Comparison of ENCODE assay signal across 16 cellular contexts in the genomic region with DNA sequence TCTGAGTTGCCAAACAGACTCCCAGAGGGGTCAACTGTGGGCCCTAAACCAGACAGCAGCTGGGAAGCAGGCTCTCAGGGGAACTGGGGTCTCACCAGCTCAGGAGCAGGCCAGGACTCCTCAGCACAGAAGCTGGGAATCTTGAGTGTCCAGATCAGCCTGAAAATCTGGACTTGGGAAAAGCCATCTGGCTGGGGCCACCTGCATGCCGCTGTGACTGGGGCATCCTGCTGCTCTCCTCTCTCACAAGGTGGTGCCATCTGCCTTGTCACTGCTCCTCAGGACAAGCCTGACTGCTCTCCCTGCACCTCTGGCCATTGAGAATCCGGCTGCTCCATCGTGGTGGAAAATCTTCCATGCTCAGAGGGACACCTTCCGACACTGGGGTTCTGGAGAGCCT.
A peak's percentile ranks its signal among the peaks of the same experiment; 100 is the strongest.
DNase-seq lines count a peak whose midpoint lies in the region; ATAC-seq and TF ChIP-seq lines count a peak whose summit lies in the region.
"Had no signal": no experiment of that assay in that cellular context is flagged by ENCODE, and none has a peak within 500 bp of the region (broad histone marks: within the 10 kb centered on the region; RNA-seq: fewer than 3 reads in every experiment).

No MANE protein-coding gene starts in this region.

- no peaks in the 10 kb centered on the region for H3K36me3 ChIP-seq in BE2C
- H3K36me3 ChIP-seq in CD8-positive, alpha-beta T cell (ENCODE audit: insufficient read depth, low read length): no peaks in the 10 kb centered on the region
- H3K36me3 ChIP-seq: adrenal gland, Peyer's patch, upper lobe of right lung had no signal

- no peaks in the 10 kb centered on the region for H3K27me3 Mint-ChIP-seq in CD8-positive, alpha-beta T cell (ENCODE audit: low read depth)
- no peaks in the 10 kb centered on the region for H3K27me3 Mint-ChIP-seq in activated naive CD4-positive, alpha-beta T cell treated with anti-CD3 and anti-CD28 coated beads, Interleukin-2, amount 10 ng/mL, durations not matched to agents 7 days and 5 days

- no peak overlapping the region for H3K27ac Mint-ChIP-seq in CD8-positive, alpha-beta T cell
- no peak overlapping the region for H3K27ac Mint-ChIP-seq in activated naive CD4-positive, alpha-beta T cell treated with anti-CD3 and anti-CD28 coated beads, Interleukin-2, amount 10 ng/mL, durations not matched to agents 7 days and 5 days
- H3K27ac Mint-ChIP-seq: stimulated activated naive CD8-positive, alpha-beta T cell treated with anti-CD3 and anti-CD28 coated beads, Interleukin-15, Interleukin-2, amounts not matched to agents 100 ng/mL and 50 ng/mL, for 24 hours had no signal

- H3K27me3 ChIP-seq in BE2C: no peaks in the 10 kb centered on the region
- no peaks in the 10 kb centered on the region for H3K27me3 ChIP-seq in CD8-positive, alpha-beta T cell (ENCODE audit: insufficient read depth, low read length)
- H3K27me3 ChIP-seq: adrenal gland, hepatocyte, Peyer's patch, upper lobe of right lung had no signal

- H3K27ac ChIP-seq in CD8-positive, alpha-beta T cell (ENCODE audit: low read depth, low read length): no peak overlapping the region
- H3K27ac ChIP-seq: adrenal gland, hepatocyte, Peyer's patch, upper lobe of right lung had no signal

- H3K36me3 Mint-ChIP-seq in CD8-positive, alpha-beta T cell: no peaks in the 10 kb centered on the region
- no peaks in the 10 kb centered on the region for H3K36me3 Mint-ChIP-seq in activated naive CD4-positive, alpha-beta T cell treated with anti-CD3 and anti-CD28 coated beads, Interleukin-2, amount 10 ng/mL, durations not matched to agents 7 days and 5 days

- peak; percentile 62 for DNase-seq in BE2C
- DNase-seq in NCI-H82 (lab: John Stamatoyannopoulos, UW): peak; percentile 91
- no peak for DNase-seq in epithelial cell of proximal tubule (ENCODE audit: low read depth)
- DNase-seq in CD8-positive, alpha-beta T cell: no peak
- no peak for DNase-seq in activated naive CD4-positive, alpha-beta T cell treated with Interleukin-2 at 50 U/mL for 16 hours
- no peak for DNase-seq in activated naive CD4-positive, alpha-beta T cell treated with anti-CD3 and anti-CD28 coated beads, Interleukin-2, amount 10 ng/mL, durations not matched to agents 7 days and 5 days
- DNase-seq: adrenal gland; effector memory CD4-positive, alpha-beta T cell; NCI-H1436 treated with DMSO at 0.1 percent for 48 hours; Peyer's patch; right cardiac atrium; upper lobe of right lung had no signal

- CTCF ChIA-PET in CD8-positive, alpha-beta T cell (lab: Charles Lee): no interaction called here
- CTCF ChIA-PET in activated naive CD4-positive, alpha-beta T cell treated with anti-CD3 and anti-CD28 coated beads, Interleukin-2, amount 10 ng/mL, durations not matched to agents 7 days and 5 days (lab: Charles Lee): no interaction called here

- peaks cover 30% of the 10 kb centered on the region for H3K4me1 ChIP-seq in BE2C
- H3K4me1 ChIP-seq in CD8-positive, alpha-beta T cell (ENCODE audit: insufficient read depth, low read length): no peaks in the 10 kb centered on the region
- H3K4me1 ChIP-seq: adrenal gland, Peyer's patch, upper lobe of right lung had no signal

- POLR2A ChIA-PET in CD8-positive, alpha-beta T cell (lab: Charles Lee): no interaction called here

- no peaks in the 10 kb centered on the region for H3K4me1 Mint-ChIP-seq in CD8-positive, alpha-beta T cell (ENCODE audit: low read depth)
- no peaks in the 10 kb centered on the region for H3K4me1 Mint-ChIP-seq in activated naive CD4-positive, alpha-beta T cell treated with anti-CD3 and anti-CD28 coated beads, Interleukin-2, amount 10 ng/mL, durations not matched to agents 7 days and 5 days

- no peaks in the 10 kb centered on the region for H3K9me3 ChIP-seq in BE2C
- H3K9me3 ChIP-seq in CD8-positive, alpha-beta T cell (ENCODE audit: low read length): no peaks in the 10 kb centered on the region
- H3K9me3 ChIP-seq: adrenal gland, Peyer's patch, upper lobe of right lung had no signal

- peaks cover under 1% of the 10 kb centered on the region for H3K9me3 Mint-ChIP-seq in CD8-positive, alpha-beta T cell
- peaks cover 7% of the 10 kb centered on the region for H3K9me3 Mint-ChIP-seq in activated naive CD4-positive, alpha-beta T cell treated with anti-CD3 and anti-CD28 coated beads, Interleukin-2, amount 10 ng/mL, durations not matched to agents 7 days and 5 days
- H3K9me3 Mint-ChIP-seq: stimulated activated naive CD8-positive, alpha-beta T cell treated with anti-CD3 and anti-CD28 coated beads, Interleukin-15, Interleukin-2, amounts not matched to agents 100 ng/mL and 50 ng/mL, for 24 hours had no signal

- ATAC-seq in GM18867 (IDR thresholded peaks at IDR 0.05; ENCODE audit: unreplicated experiment): peak; percentile 35
- no peak for ATAC-seq in CD8-positive, alpha-beta T cell
- no peak for ATAC-seq in GM21786 (IDR thresholded peaks at IDR 0.05; ENCODE audit: unreplicated experiment)
- ATAC-seq: right cardiac atrium, upper lobe of right lung had no signal

- H3K4me3 ChIP-seq in BE2C (ENCODE audit: low read depth, low read length) (no peak overlapping the region), epithelial cell of proximal tubule (ENCODE audit: low read depth, low read length) (no peak overlapping the region)
- H3K4me3 ChIP-seq in CD8-positive, alpha-beta T cell (ENCODE audit: low read depth, low read length): no peak overlapping the region
- H3K4me3 ChIP-seq: adrenal gland, hepatocyte, Peyer's patch, upper lobe of right lung had no signal

- TF ChIP-seq CTCF in BE2C (IDR thresholded peaks at IDR 0.05; ENCODE audit: low read depth, low read length) (peak; percentile 30; the same call in 1 of the 2 replicates), epithelial cell of proximal tubule (conservative IDR thresholded peaks at IDR 0.05; ENCODE audit: low read depth, low read length) (peak; percentile 9)
- no peak for TF ChIP-seq CTCF in CD8-positive, alpha-beta T cell (IDR thresholded peaks at IDR 0.05)

- H3K4me3 Mint-ChIP-seq in CD8-positive, alpha-beta T cell: no peak overlapping the region
- no peak overlapping the region for H3K4me3 Mint-ChIP-seq in activated naive CD4-positive, alpha-beta T cell treated with anti-CD3 and anti-CD28 coated beads, Interleukin-2, amount 10 ng/mL, durations not matched to agents 7 days and 5 days
- H3K4me3 Mint-ChIP-seq: stimulated activated naive CD8-positive, alpha-beta T cell treated with anti-CD3 and anti-CD28 coated beads, Interleukin-15, Interleukin-2, amounts not matched to agents 100 ng/mL and 50 ng/mL, for 24 hours had no signal

- intact Hi-C loops in CD8-positive, alpha-beta T cell (cut with DNase I, micrococcal nuclease): no loop called here

Comparison
In these comparisons a context has a peak if more than half of its experiments do, and no peak if none do; other contexts are left out.
1. DNase-seq: peak in BE2C (single experiment) and NCI-H82 (single experiment); none in epithelial cell of proximal tubule (single experiment), CD8-positive, alpha-beta T cell (0 of 7), activated naive CD4-positive, alpha-beta T cell treated with Interleukin-2 at 50 U/mL for 16 hours (single experiment) and activated naive CD4-positive, alpha-beta T cell treated with anti-CD3 and anti-CD28 coated beads, Interleukin-2, amount 10 ng/mL, durations not matched to agents 7 days and 5 days (single experiment).